27 cellular contexts compared by ENCODE assay signal in the genomic region with DNA sequence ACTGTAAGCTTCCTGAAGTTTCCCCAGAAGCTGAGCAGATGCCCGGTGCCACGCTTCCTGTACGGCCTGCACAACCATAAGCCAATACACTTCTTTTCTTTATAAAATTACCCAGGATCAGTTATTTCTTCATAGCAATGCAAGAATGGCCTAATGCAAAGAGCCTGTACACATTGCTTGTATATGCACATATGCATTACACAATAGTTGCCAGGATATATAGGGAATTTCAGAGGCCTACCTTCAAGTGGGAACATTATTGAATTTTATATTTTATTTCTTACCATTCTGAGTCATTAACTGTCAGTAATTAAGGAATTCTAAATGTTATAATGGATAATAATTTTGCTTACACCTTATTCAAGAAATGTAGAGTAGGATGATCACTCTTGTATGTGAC.
"Had no signal": no experiment of that assay in that cellular context is flagged by ENCODE, and none has a peak within 500 bp of the region (broad histone marks: within the 10 kb centered on the region; RNA-seq: fewer than 3 reads in every experiment).

No MANE protein-coding gene starts in this region.

- H3K36me3 ChIP-seq: stomach, suprapubic skin, thoracic aorta, thyroid gland, tibial artery, tibial nerve, transverse colon, upper lobe of left lung, upper lobe of right lung, uterus, vagina had no signal

- H3K27me3 ChIP-seq: stomach, suprapubic skin, testis, thyroid gland, tibial artery, tibial nerve, transverse colon, upper lobe of left lung, upper lobe of right lung, uterus, vagina had no signal

- H3K9me3 ChIP-seq: suprapubic skin, testis, thoracic aorta, thyroid gland, tibial artery, transverse colon, upper lobe of right lung, uterus, vagina had no signal

- DNase-seq: stimulated activated CD4-positive, alpha-beta T cell treated with anti-CD3 and anti-CD28 coated beads, Interleukin-2, amount 100 ng/mL, for 48 hours; stimulated activated CD4-positive, alpha-beta T cell treated with anti-CD3 and anti-CD28 coated beads, Interleukin-4, amount 100 ng/mL, for 1 hour; stimulated activated CD4-positive, alpha-beta T cell treated with anti-CD3 and anti-CD28 coated beads, Interleukin-4, amount 100 ng/mL, for 24 hours; stimulated activated CD4-positive, alpha-beta T cell treated with anti-CD3 and anti-CD28 coated beads, Interleukin-4, amount 100 ng/mL, for 4 hours; stimulated activated CD8-positive, alpha-beta memory T cell treated with anti-CD3 and anti-CD28 coated beads, Interleukin-4, amount 100 ng/mL, for 48 hours; stimulated activated naive B cell treated with anti-CD40 and anti-IgM and Interleukin-4, amounts not matched to agents 10 μg/mL and 1 μg/mL and 100 μg/mL, for 72 hours; stimulated activated naive CD4-positive, alpha-beta T cell; stimulated activated naive CD4-positive, alpha-beta T cell treated with Interleukin-2 at 50 U/mL for 16 hours; stimulated activated naive CD8-positive, alpha-beta T cell treated with anti-CD3 and anti-CD28 coated beads, Interleukin-15, amount 100 ng/mL, for 72 hours; stimulated activated naive CD8-positive, alpha-beta T cell treated with anti-CD3 and anti-CD28 coated beads, Interleukin-15, Interleukin-2, amounts not matched to agents 100 U/mL and 50 U/mL, for 24 hours; stomach; substantia nigra; testis; thyroid gland; tibial artery; transverse colon; trophoblast cell; upper lobe of left lung; upper lobe of right lung; uterus had no signal

- H3K4me3 ChIP-seq: stomach, suprapubic skin, testis, thoracic aorta, thyroid gland, tibial artery, tibial nerve, transverse colon, upper lobe of left lung, upper lobe of right lung, uterus, vagina had no signal

- H3K27ac ChIP-seq: stomach, suprapubic skin, testis, thoracic aorta, thyroid gland, tibial artery, tibial nerve, transverse colon, upper lobe of left lung, upper lobe of right lung, uterus, vagina had no signal

- FAIRE-seq: urothelium cell line had no signal

- ATAC-seq: stimulated activated effector memory CD8-positive, alpha-beta T cell treated with anti-CD3 and anti-CD28 coated beads, Interleukin-12 subunit alpha, Interleukin-12 subunit beta, amount 100 ng/mL, for 72 hours; stimulated activated memory B cell treated with anti-CD40 and anti-IgM and Interleukin-4, amounts not matched to agents 10 μg/mL and 1 μg/mL and 100 μg/mL, for 72 hours; stimulated activated naive B cell treated with anti-CD40 and anti-IgM and Interleukin-4, amounts not matched to agents 10 μg/mL and 1 μg/mL and 100 μg/mL, for 72 hours; stimulated activated naive CD8-positive, alpha-beta T cell treated with anti-CD3 and anti-CD28 coated beads, Interleukin-15, amount 100 ng/mL, for 72 hours; stimulated activated naive CD8-positive, alpha-beta T cell treated with anti-CD3 and anti-CD28 coated beads, Interleukin-15, Interleukin-2, amounts not matched to agents 100 U/mL and 50 U/mL, for 24 hours; upper lobe of right lung had no signal
